ENCODE assay signal across 27 cellular contexts in the genomic region with DNA sequence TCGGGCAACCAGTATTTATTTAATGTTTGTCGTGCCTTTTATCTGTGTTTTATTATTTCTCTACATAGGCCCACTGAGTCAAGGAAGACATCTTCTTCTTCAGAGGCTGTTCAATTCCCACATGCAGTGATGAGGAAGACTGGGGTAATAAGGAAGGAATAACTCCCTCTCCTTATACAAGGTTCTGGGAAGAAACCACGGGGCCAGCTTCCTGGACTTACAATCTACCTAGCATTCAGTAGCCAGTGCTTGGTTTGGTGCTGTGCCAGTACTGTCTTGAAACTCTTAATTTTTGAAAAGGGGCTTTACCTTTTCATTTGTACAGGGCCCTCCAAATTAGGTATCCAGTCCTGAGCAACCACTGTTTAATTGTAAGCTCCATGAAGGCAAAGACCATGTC. TPM values are rescaled to one million over a fixed set of nuclear protein-coding genes. Genes with fewer than 3 reads are reported as not detected.
DNase-seq lines count a peak whose midpoint lies in the region; ATAC-seq and TF ChIP-seq lines count a peak whose summit lies in the region.
"Had no signal": no experiment of that assay in that cellular context is flagged by ENCODE, and none has a peak within 500 bp of the region (broad histone marks: within the 10 kb centered on the region; RNA-seq: fewer than 3 reads in every experiment).

No MANE protein-coding gene starts in this region.

- H3F3A ChIP-seq in neural progenitor cell (ENCODE audit: low read depth) = peaks cover 28% of the 10 kb centered on the region

- H3K4me3 Mint-ChIP-seq in neural progenitor cell = no peak overlapping the region
- H3K4me3 Mint-ChIP-seq: CD14-positive monocyte; CD8-positive, alpha-beta memory T cell had no signal

- no peaks in the 10 kb centered on the region for H3K9me3 ChIP-seq in iPS-20b (ENCODE audit: insufficient read depth, low read depth, low read length)
- no peaks in the 10 kb centered on the region for H3K9me3 ChIP-seq in neural progenitor cell (ENCODE audit: low read depth)
- H3K9me3 ChIP-seq: BE2C had no signal

- peaks cover 39% of the 10 kb centered on the region for H3K79me2 ChIP-seq in neural progenitor cell (ENCODE audit: low read depth)

- H3K27me3 ChIP-seq in iPS-20b (ENCODE audit: insufficient read depth, low read length) = no peaks in the 10 kb centered on the region
- H3K27me3 ChIP-seq in neural progenitor cell = no peaks in the 10 kb centered on the region
- H3K27me3 ChIP-seq: BE2C had no signal

- H4K20me1 ChIP-seq in neural progenitor cell (ENCODE audit: low read depth) = peaks cover 51% of the 10 kb centered on the region

- H3K4me1 ChIP-seq in iPS-20b (ENCODE audit: insufficient read depth, low read length) = peaks cover 32% of the 10 kb centered on the region; the same call in 1 of the 2 replicates
- H3K4me1 ChIP-seq in neural progenitor cell = peaks cover 67% of the 10 kb centered on the region

- no peak overlapping the region for H3K27ac ChIP-seq in iPS-20b (ENCODE audit: low read length)
- H3K27ac ChIP-seq in neural progenitor cell = no peak overlapping the region

- H3K4me3 ChIP-seq in iPS-20b (ENCODE audit: low read length) (no peak overlapping the region; the same call in 1 of the 2 replicates), neural progenitor cell (no peak overlapping the region)
- H3K4me3 ChIP-seq: K562 had no signal

- no peak for ATAC-seq in GM19455 (IDR thresholded peaks at IDR 0.05; ENCODE audit: unreplicated experiment)
- ATAC-seq in HG02798 (IDR thresholded peaks at IDR 0.05; ENCODE audit: poor library complexity, unreplicated experiment) = no peak
- no peak for ATAC-seq in HG03025 (IDR thresholded peaks at IDR 0.05; ENCODE audit: low FRiP score, unreplicated experiment)
- ATAC-seq: K562, Panc1 had no signal

- peaks cover 7% of the 10 kb centered on the region for H3K27me3 Mint-ChIP-seq in neural progenitor cell (ENCODE audit: insufficient read depth, low read depth)

- H3K36me3 Mint-ChIP-seq in neural progenitor cell = peaks cover 16% of the 10 kb centered on the region
- H3K36me3 Mint-ChIP-seq: CD14-positive monocyte; CD8-positive, alpha-beta memory T cell had no signal

- in situ Hi-C loops in G401 (cut with HindIII; ENCODE audit: low sequenced_read_pairs) = no loop called here

- TF ChIP-seq CTCF in neural progenitor cell (IDR thresholded peaks at IDR 0.05) = no peak

- H3K36me3 ChIP-seq in iPS-20b (ENCODE audit: insufficient read depth, low read depth, low read length) (no peaks in the 10 kb centered on the region), neural progenitor cell (no peaks in the 10 kb centered on the region)
- H3K36me3 ChIP-seq: BE2C had no signal

- peak; percentile 67 for DNase-seq in G401 (ENCODE audit: low spot score)
- peak; percentile 32 for DNase-seq in astrocyte of the hippocampus (ENCODE audit: low read depth, low spot score)
- no peak for DNase-seq in neural progenitor cell (ENCODE audit: low spot score)
- no peak for DNase-seq in NCI-H345 (lab: John Stamatoyannopoulos, UW)
- DNase-seq: 8988T; ACHN; BE2C; CD8-positive, alpha-beta memory T cell; DMS 273 treated with DMSO at 0.1 percent for 48 hours; DMS79; EL; GF-D8; H7; Kasumi-1; MV-4-11; NCI-H1105; NCI-H1436 treated with DMSO at 0.1 percent for 48 hours; NCI-H187 treated with DMSO at 0.1 percent for 48 hours; NCI-H2171 treated with DMSO at 0.1 percent for 48 hours; SHP77 treated with DMSO at 0.1 percent for 48 hours had no signal

- H3K4me2 ChIP-seq in neural progenitor cell = no peak overlapping the region

- H2AFZ ChIP-seq in neural progenitor cell (replicated peaks) = no peak overlapping the region

- H3K27ac Mint-ChIP-seq in neural progenitor cell = peak overlapping the region; percentile 72
- H3K27ac Mint-ChIP-seq: CD14-positive monocyte; CD8-positive, alpha-beta memory T cell had no signal

- peak overlapping the region; percentile 14; the same call in 1 of the 2 replicates for H3K9ac ChIP-seq in iPS-20b (ENCODE audit: low read depth, low read length)
- H3K9ac ChIP-seq in neural progenitor cell = no peak overlapping the region

- H3K9me3 Mint-ChIP-seq in neural progenitor cell = no peaks in the 10 kb centered on the region
- H3K9me3 Mint-ChIP-seq: CD14-positive monocyte; CD8-positive, alpha-beta memory T cell had no signal

- H3K4me1 Mint-ChIP-seq in neural progenitor cell = peaks cover 90% of the 10 kb centered on the region
- H3K4me1 Mint-ChIP-seq: CD14-positive monocyte; CD8-positive, alpha-beta memory T cell had no signal

RNA-seq across cellular contexts. Expression of gene SRGAP3, which starts 51.2 kb away (rescaled TPM):
- 0.18 and 0.37 TPM in 2 replicates for total RNA-seq in G401 (2014; rRNA removed; shearing (Covaris generic))
- 35.7 and 59.3 TPM in 2 replicates for total RNA-seq in neural progenitor cell (ENCODE audit: low replicate concordance)

Comparison
In these comparisons a context has a peak if more than half of its experiments do, and no peak if none do; other contexts are left out.
1. DNase-seq: peak in G401 (single experiment) and astrocyte of the hippocampus (single experiment); none in neural progenitor cell (single experiment) and NCI-H345 (single experiment).
2. RNA of gene SRGAP3, which starts 51.2 kb away (total RNA-seq): 35.7 to 59.3 TPM in neural progenitor cell; 0.18 to 0.37 TPM in G401; every median in the first group is over 10 times any median in the second.